In genomic region chr2:173858297-173858731, GRCh38 we compare ENCODE assay signal across 14 cellular contexts.
A peak's percentile ranks its signal among the peaks of the same experiment; 100 is the strongest.
DNase-seq lines count a peak whose midpoint lies in the region; ATAC-seq, FAIRE-seq and TF ChIP-seq lines count a peak whose summit lies in the region.
"Had no signal": no experiment of that assay in that cellular context is flagged by ENCODE, and none has a peak within 500 bp of the region (broad histone marks: within the 10 kb centered on the region; RNA-seq: fewer than 3 reads in every experiment).

No MANE protein-coding gene starts in this region.

- no peak overlapping the region; the same call in 1 of the 2 replicates for H2BK5ac ChIP-seq in H1 (ENCODE audit: low read depth, low read length)

- H2AK5ac ChIP-seq in H1 (ENCODE audit: low read depth, low read length), result no peak overlapping the region

- WGBS in H1 (ENCODE audit: extremely low coverage in 1 of 2, insufficient coverage in 1 of 2, insufficient read length in 1 of 2, insufficient replicate concordance in 2 of 2, low coverage in 1 of 2, low lambda C conversion rate in 2 of 2, missing lambda C conversion rate in 1 of 2), 2 experiments, result 86% methylated on average over 9 of the region's 10 CpGs; no CpG with 5 or more reads in 1 of the 2 experiments
- WGBS in aorta, 2 donors, result 61 to 71% methylated on average over 9 to 10 of the region's 10 CpGs

- TF ChIP-seq POLR2A in H1 (IDR thresholded peaks at IDR 0.05; ENCODE audit: control extremely low read depth in 1 of 2, low read depth in 2 of 2, low read length in 2 of 2), result no peak

- ATAC-seq in GM21390 (IDR thresholded peaks at IDR 0.05; ENCODE audit: unreplicated experiment), result peak; percentile 88
- no peak for ATAC-seq in GM19035 (IDR thresholded peaks at IDR 0.05; ENCODE audit: unreplicated experiment)
- no peak for ATAC-seq in aorta (ENCODE audit: low FRiP score)
- ATAC-seq: heart right ventricle had no signal

- no peak for TF ChIP-seq CTCF in GM12865 (IDR thresholded peaks at IDR 0.05; ENCODE audit: insufficient read depth, low read depth, low read length, missing control alignments)
- TF ChIP-seq CTCF in H1 (IDR thresholded peaks at IDR 0.05; ENCODE audit: control extremely low read depth in 1 of 3, insufficient read depth in 1 of 3, low read depth in 1 of 3, low read length in 3 of 3), result no peak
- TF ChIP-seq CTCF in neural progenitor cell (IDR thresholded peaks at IDR 0.05), result no peak

- H3K14ac ChIP-seq in H1 (ENCODE audit: insufficient read length), result no peak overlapping the region

- H2BK20ac ChIP-seq in H1 (ENCODE audit: low read length), result no peak overlapping the region

- H2AFZ ChIP-seq in H1 (ENCODE audit: low read length) (peak overlapping the region; percentile 57), neural progenitor cell (replicated peaks) (no peak overlapping the region)

- H3K27me3 Mint-ChIP-seq in neural progenitor cell (ENCODE audit: insufficient read depth, low read depth), result peaks cover 9% of the 10 kb centered on the region

- H3K27ac Mint-ChIP-seq in neural progenitor cell, result no peak overlapping the region
- H3K27ac Mint-ChIP-seq: activated T-cell treated with anti-CD3 and anti-CD28 coated beads, Interleukin-2, amount 50 U/mL, for 24 hours had no signal

- H3K79me1 ChIP-seq in H1 (ENCODE audit: low read depth, low read length), result no peaks in the 10 kb centered on the region

- no peak overlapping the region for H2BK15ac ChIP-seq in H1 (ENCODE audit: low read length)

- peaks cover 2% of the 10 kb centered on the region; the same call in 1 of the 2 replicates for H3K23me2 ChIP-seq in H1 (ENCODE audit: low read depth, low read length)

- H3K56ac ChIP-seq in H1 (replicated peaks; ENCODE audit: insufficient read length, low read depth, low read length), result no peak overlapping the region

- no peak overlapping the region for H3K18ac ChIP-seq in H1 (ENCODE audit: extremely low read depth, low read length)

- intact Hi-C loops in aorta (cut with DNase I), result loop anchor here in 1 of 2 donors (10.0 kb wide), 1 partner anchor 146 kb away; no protein-coding TSS in a partner anchor

- no peak for TF ChIP-seq RAD21 in H1 (IDR thresholded peaks at IDR 0.05 in 1 of 2, conservative IDR thresholded peaks at IDR 0.05 in 1 of 2; ENCODE audit: low read depth in 2 of 2, low read length in 2 of 2)

- H3K36me3 Mint-ChIP-seq in neural progenitor cell, result no peaks in the 10 kb centered on the region

- H3K36me3 ChIP-seq in H1 (ENCODE audit: control insufficient read depth in 2 of 4, insufficient read depth in 4 of 4, low read length in 3 of 4), result no peaks in the 10 kb centered on the region
- H3K36me3 ChIP-seq in neural progenitor cell, result no peaks in the 10 kb centered on the region
- H3K36me3 ChIP-seq in aorta (ENCODE audit: control insufficient read depth in 1 of 2, insufficient read depth in 2 of 2, low read length in 1 of 2), result no peaks in the 10 kb centered on the region
- H3K36me3 ChIP-seq: brain microvascular endothelial cell, heart right ventricle had no signal

- H3K9ac ChIP-seq in H1 (replicated peaks in 1 of 4; ENCODE audit: extremely low read depth in 1 of 4, low read depth in 3 of 4, low read length in 3 of 4) (no peak overlapping the region), neural progenitor cell (no peak overlapping the region)

- TF ChIP-seq EP300 in H1 (IDR thresholded peaks at IDR 0.05; ENCODE audit: borderline replicate concordance in 1 of 2, low read depth in 2 of 2, low read length in 2 of 2), result no peak

- H3K4me1 ChIP-seq in H1 (replicated peaks in 1 of 4; ENCODE audit: control insufficient read depth in 3 of 4, insufficient read depth in 4 of 4, low read length in 3 of 4), result no peaks in the 10 kb centered on the region; a peak in 1 of 7 replicates
- H3K4me1 ChIP-seq in neural progenitor cell, result no peaks in the 10 kb centered on the region
- peaks cover 0 to 2% of the 10 kb centered on the region in 2 donors for H3K4me1 ChIP-seq in aorta (ENCODE audit: control insufficient read depth in 1 of 2, insufficient read depth in 2 of 2, low read length in 2 of 2)

- no peak overlapping the region for H3K4me3 Mint-ChIP-seq in neural progenitor cell
- H3K4me3 Mint-ChIP-seq: activated T-cell treated with anti-CD3 and anti-CD28 coated beads, Interleukin-2, amount 50 U/mL, for 24 hours had no signal

- H2BK12ac ChIP-seq in H1 (ENCODE audit: low read depth, low read length), result no peak overlapping the region

- POLR2A ChIA-PET in H1 (lab: Charles Lee; ENCODE audit: partially characterized antibody), result no interaction called here

- H3K9me3 ChIP-seq in H1 (ENCODE audit: insufficient read depth in 2 of 2, low read depth in 1 of 2, low read length in 1 of 2) (no peaks in the 10 kb centered on the region), neural progenitor cell (ENCODE audit: low read depth) (no peaks in the 10 kb centered on the region), aorta (ENCODE audit: control insufficient read depth, low read length) (no peaks in the 10 kb centered on the region)
- H3K9me3 ChIP-seq: heart right ventricle had no signal

- H4K20me1 ChIP-seq in H1 (replicated peaks in 1 of 2; ENCODE audit: control insufficient read depth in 1 of 2, insufficient read depth in 2 of 2, low read length in 2 of 2) (no peaks in the 10 kb centered on the region), neural progenitor cell (ENCODE audit: low read depth) (no peaks in the 10 kb centered on the region)

- no peak overlapping the region for H4K5ac ChIP-seq in H1 (ENCODE audit: insufficient read length, low read depth, low read length)

- no peak overlapping the region for H3K4ac ChIP-seq in H1 (replicated peaks; ENCODE audit: insufficient read length, low read depth, low read length)

- H3K4me3 ChIP-seq in GM12865 (ENCODE audit: low read depth, low read length) (no peak overlapping the region), H1 (ENCODE audit: extremely low read depth in 1 of 4, insufficient read depth in 2 of 4, low read depth in 3 of 4, low read length in 4 of 4) (no peak overlapping the region), neural progenitor cell (no peak overlapping the region), aorta (ENCODE audit: low read length in 2 of 2) (no peak overlapping the region)
- H3K4me3 ChIP-seq: heart right ventricle, lung had no signal

- CTCF ChIA-PET in H1 (lab: Charles Lee; ENCODE audit: partially characterized antibody), result interaction anchor here (1.0 kb wide), 1 partner anchor 8 kb away, joined by 4 read pairs; no protein-coding TSS in a partner anchor

- H3K9me3 Mint-ChIP-seq in neural progenitor cell, result peaks cover 4% of the 10 kb centered on the region
- H3K9me3 Mint-ChIP-seq: activated T-cell treated with anti-CD3 and anti-CD28 coated beads, Interleukin-2, amount 50 U/mL, for 24 hours had no signal

- peak; percentile 78 for DNase-seq in GM12865 (ENCODE audit: low read depth)
- DNase-seq in HK-2 (ENCODE audit: unreplicated experiment), result peak; percentile 16
- DNase-seq in H1 (ENCODE audit: low read depth in 1 of 2, low spot score in 2 of 2), result no peak
- DNase-seq in neural progenitor cell (ENCODE audit: low spot score), result no peak
- DNase-seq in aorta, result no peak
- DNase-seq in HT-29 (ENCODE audit: low spot score), result no peak
- DNase-seq: activated T-cell treated with anti-CD3 and anti-CD28 coated beads, Interleukin-2, amount 50 U/mL, for 24 hours; brain microvascular endothelial cell; GF-D8; heart right ventricle had no signal

- H3K4me2 ChIP-seq in H1 (ENCODE audit: insufficient read depth in 1 of 2, low read depth in 2 of 2, low read length in 2 of 2) (no peak overlapping the region), neural progenitor cell (no peak overlapping the region)

- H3K23ac ChIP-seq in H1 (ENCODE audit: insufficient read length), result no peak overlapping the region

- H3K27me3 ChIP-seq in H1 (replicated peaks in 1 of 4; ENCODE audit: control insufficient read depth in 3 of 4, extremely low read depth in 1 of 4, insufficient read depth in 3 of 4, low read length in 3 of 4) (peaks cover 0 to 2% (median 0%) of the 10 kb centered on the region in 4 experiments; a peak in 1 of 7 replicates), neural progenitor cell (no peaks in the 10 kb centered on the region), aorta (ENCODE audit: control insufficient read depth in 1 of 2, insufficient read depth in 2 of 2, low read length in 1 of 2) (peaks cover 0 to 1% of the 10 kb centered on the region in 2 donors)
- H3K27me3 ChIP-seq: brain microvascular endothelial cell had no signal

- no peak overlapping the region for H4K91ac ChIP-seq in H1 (replicated peaks; ENCODE audit: insufficient read length, low read length)

- H3K79me2 ChIP-seq in H1 (ENCODE audit: control insufficient read depth in 1 of 2, insufficient read depth in 2 of 2, low read length in 2 of 2) (no peaks in the 10 kb centered on the region), neural progenitor cell (ENCODE audit: low read depth) (no peaks in the 10 kb centered on the region)

- no peak overlapping the region for H4K8ac ChIP-seq in H1 (ENCODE audit: extremely low read depth, insufficient read depth, low read length)

- H3K27ac ChIP-seq in H1 (ENCODE audit: low read depth, low read length) (no peak overlapping the region), neural progenitor cell (no peak overlapping the region), aorta (ENCODE audit: low read depth in 1 of 2, low read length in 2 of 2) (no peak overlapping the region)
- H3K27ac ChIP-seq: brain microvascular endothelial cell, heart right ventricle had no signal

- H3K4me1 Mint-ChIP-seq in neural progenitor cell, result peaks cover 10% of the 10 kb centered on the region

- FAIRE-seq in H1 (lab: Jason Lieb, UNC), result no peak
- FAIRE-seq: endothelial cell of umbilical vein had no signal

- H2BK120ac ChIP-seq in H1 (replicated peaks; ENCODE audit: low read depth, low read length), result no peak overlapping the region

- H3F3A ChIP-seq in neural progenitor cell (ENCODE audit: low read depth), result no peaks in the 10 kb centered on the region

TF ChIP-seq in H1, 55 proteins besides CTCF, POLR2A, EP300 and RAD21 (continues in another document):
- TF ChIP-seq CHD1 (IDR thresholded peaks at IDR 0.05; ENCODE audit: low read depth, low read length) (no peak), CHD2 (IDR thresholded peaks at IDR 0.05; ENCODE audit: low read length) (no peak), YY1 (IDR thresholded peaks at IDR 0.05; ENCODE audit: low read depth, low read length) (no peak), ASH2L (IDR thresholded peaks at IDR 0.05; ENCODE audit: low read length) (no peak), JUND (IDR thresholded peaks at IDR 0.05; ENCODE audit: low read length) (no peak), RBBP5 (IDR thresholded peaks at IDR 0.05; ENCODE audit: borderline replicate concordance, low read depth, low read length) (no peak)
- TF ChIP-seq, protein P1, sequence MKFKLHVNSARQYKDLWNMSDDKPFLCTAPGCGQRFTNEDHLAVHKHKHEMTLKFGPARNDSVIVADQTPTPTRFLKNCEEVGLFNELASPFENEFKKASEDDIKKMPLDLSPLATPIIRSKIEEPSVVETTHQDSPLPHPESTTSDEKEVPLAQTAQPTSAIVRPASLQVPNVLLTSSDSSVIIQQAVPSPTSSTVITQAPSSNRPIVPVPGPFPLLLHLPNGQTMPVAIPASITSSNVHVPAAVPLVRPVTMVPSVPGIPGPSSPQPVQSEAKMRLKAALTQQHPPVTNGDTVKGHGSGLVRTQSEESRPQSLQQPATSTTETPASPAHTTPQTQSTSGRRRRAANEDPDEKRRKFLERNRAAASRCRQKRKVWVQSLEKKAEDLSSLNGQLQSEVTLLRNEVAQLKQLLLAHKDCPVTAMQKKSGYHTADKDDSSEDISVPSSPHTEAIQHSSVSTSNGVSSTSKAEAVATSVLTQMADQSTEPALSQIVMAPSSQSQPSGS (IDR thresholded peaks at IDR 0.05; ENCODE audit: low read length), result no peak

Comparison
In these comparisons a context has a peak if more than half of its experiments do, and no peak if none do; other contexts are left out.
1. DNase-seq: peak in GM12865 (single experiment) and HK-2 (single experiment); none in H1 (0 of 2), neural progenitor cell (single experiment), aorta (0 of 2) and HT-29 (single experiment).